Comparison of ENCODE assay signal across 9 cellular contexts in the genomic region with DNA sequence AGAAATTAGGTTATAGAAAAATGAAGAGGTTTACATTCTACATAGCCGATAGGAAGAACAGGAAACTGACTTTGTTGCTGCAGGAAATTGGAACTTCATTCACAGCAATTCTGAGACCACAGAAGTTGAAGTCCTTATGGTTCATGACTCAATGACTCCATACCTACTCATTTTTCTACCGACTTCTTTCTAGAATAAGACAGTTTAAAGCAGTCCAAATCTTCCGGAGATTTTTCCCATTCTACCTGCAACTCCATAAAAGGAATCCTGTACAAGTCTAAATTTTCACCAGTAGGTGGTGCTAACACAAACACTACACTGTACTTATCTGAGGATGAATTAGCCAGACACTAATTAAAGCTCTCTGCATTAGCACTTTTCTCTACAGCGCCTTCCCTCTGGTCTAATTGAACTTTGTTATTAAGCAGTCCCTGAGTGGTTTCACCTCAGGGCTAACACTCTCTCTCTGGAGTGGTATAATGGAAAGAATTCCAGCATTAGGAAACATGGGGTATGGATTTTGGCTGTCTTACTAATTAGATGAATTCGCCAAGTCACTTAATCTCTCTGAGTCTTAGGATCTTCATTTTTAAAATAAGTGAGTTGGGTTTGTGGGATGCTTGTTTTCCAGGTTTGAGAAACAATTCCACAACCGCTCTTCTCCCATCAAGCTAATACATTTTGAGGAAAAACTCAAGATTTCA.
DNase-seq lines count a peak whose midpoint lies in the region; ATAC-seq, FAIRE-seq and TF ChIP-seq lines count a peak whose summit lies in the region.
"Had no signal": no experiment of that assay in that cellular context is flagged by ENCODE, and none has a peak within 500 bp of the region (broad histone marks: within the 10 kb centered on the region; RNA-seq: fewer than 3 reads in every experiment).

No MANE protein-coding gene starts in this region.

- peak overlapping the region; percentile 11 for H3K27ac Mint-ChIP-seq in stimulated activated memory B cell treated with anti-CD40 and anti-IgM and Interleukin-4, amounts not matched to agents 10 μg/mL and 1 μg/mL and 100 μg/mL, for 72 hours

- no peak overlapping the region for H3K4me3 Mint-ChIP-seq in stimulated activated memory B cell treated with anti-CD40 and anti-IgM and Interleukin-4, amounts not matched to agents 10 μg/mL and 1 μg/mL and 100 μg/mL, for 72 hours

- H3K4me3 ChIP-seq in ascending aorta: no peak overlapping the region
- H3K4me3 ChIP-seq: SJCRH30 had no signal

- intact Hi-C loops in ascending aorta (cut with DNase I): loop anchor here (1.0 to 5.0 kb wide), 2 partner anchors 240 to 328 kb away; a partner anchor contains a TSS

- H3K27ac ChIP-seq in ascending aorta: no peak overlapping the region
- H3K27ac ChIP-seq: SJCRH30 had no signal

- no peaks in the 10 kb centered on the region for H3K27me3 Mint-ChIP-seq in stimulated activated memory B cell treated with anti-CD40 and anti-IgM and Interleukin-4, amounts not matched to agents 10 μg/mL and 1 μg/mL and 100 μg/mL, for 72 hours

- TF ChIP-seq CTCF in D721Med (IDR thresholded peaks at IDR 0.05; ENCODE audit: insufficient read depth, missing control alignments): peak; percentile 82
- peak; percentile 26 to 64 (median 55) for TF ChIP-seq CTCF in ascending aorta (IDR thresholded peaks at IDR 0.05)

- peak; percentile 31 for ATAC-seq in HG02642 (IDR thresholded peaks at IDR 0.05; ENCODE audit: poor library complexity, unreplicated experiment)
- ATAC-seq in stimulated activated memory B cell treated with anti-CD40 and anti-IgM and Interleukin-4, amounts not matched to agents 10 μg/mL and 1 μg/mL and 100 μg/mL, for 72 hours: peak; percentile 43
- ATAC-seq in HG02884 (IDR thresholded peaks at IDR 0.05; ENCODE audit: unreplicated experiment): no peak

- H3K4me1 ChIP-seq in ascending aorta: no peaks in the 10 kb centered on the region

- no peaks in the 10 kb centered on the region for H3K9me3 ChIP-seq in ascending aorta

- H3K4me1 Mint-ChIP-seq in stimulated activated memory B cell treated with anti-CD40 and anti-IgM and Interleukin-4, amounts not matched to agents 10 μg/mL and 1 μg/mL and 100 μg/mL, for 72 hours: peaks cover 55% of the 10 kb centered on the region

- no peaks in the 10 kb centered on the region for H3K27me3 ChIP-seq in ascending aorta
- H3K27me3 ChIP-seq: SJCRH30 had no signal

- H3K9me3 Mint-ChIP-seq in stimulated activated memory B cell treated with anti-CD40 and anti-IgM and Interleukin-4, amounts not matched to agents 10 μg/mL and 1 μg/mL and 100 μg/mL, for 72 hours: no peaks in the 10 kb centered on the region

- no peaks in the 10 kb centered on the region for H3K36me3 Mint-ChIP-seq in stimulated activated memory B cell treated with anti-CD40 and anti-IgM and Interleukin-4, amounts not matched to agents 10 μg/mL and 1 μg/mL and 100 μg/mL, for 72 hours

- FAIRE-seq in D721Med (lab: Jason Lieb, UNC): peak; percentile 97

- DNase-seq in D721Med (ENCODE audit: insufficient read length, low spot score) (peak; percentile 24), NCI-H524 treated with DMSO at 0.1 percent for 48 hours (lab: John Stamatoyannopoulos, UW) (peak; percentile 47), ascending aorta (ENCODE audit: low spot score in 2 of 2) (no peak), iPS DF 19.7 (ENCODE audit: low read depth, low spot score) (peak; percentile 9), HPDE6-E6E7 (ENCODE audit: extremely low spot score) (no peak)

- no peaks in the 10 kb centered on the region for H3K36me3 ChIP-seq in ascending aorta
- H3K36me3 ChIP-seq: SJCRH30 had no signal

Comparison
In these comparisons a context has a peak if more than half of its experiments do, and no peak if none do; other contexts are left out.
1. DNase-seq: peak in D721Med (single experiment), NCI-H524 treated with DMSO at 0.1 percent for 48 hours (single experiment) and iPS DF 19.7 (single experiment); none in ascending aorta (0 of 2) and HPDE6-E6E7 (single experiment).